In the genomic region with DNA sequence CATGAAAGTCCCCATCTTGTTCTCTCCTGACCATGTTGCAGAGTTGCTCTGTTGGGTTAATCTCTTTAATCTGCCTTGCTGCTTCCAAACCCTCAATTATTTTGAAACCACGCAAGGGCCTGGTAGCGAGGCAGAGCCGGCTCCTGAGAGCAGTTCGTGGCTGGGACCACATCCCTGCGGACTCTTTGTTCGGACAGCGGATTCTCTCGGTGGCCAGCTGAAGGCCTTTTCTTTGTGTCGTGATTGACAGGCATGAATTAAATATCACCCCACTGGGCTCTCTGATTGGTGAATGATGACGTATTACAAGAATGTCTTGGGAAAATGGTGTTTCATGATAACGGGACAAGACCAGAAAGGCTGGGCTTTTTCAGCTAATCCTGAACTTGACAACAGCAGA, we compare ENCODE assay signal across 19 cellular contexts.
DNase-seq lines count a peak whose midpoint lies in the region; ATAC-seq and TF ChIP-seq lines count a peak whose summit lies in the region.
"Had no signal": no experiment of that assay in that cellular context is flagged by ENCODE, and none has a peak within 500 bp of the region (broad histone marks: within the 10 kb centered on the region; RNA-seq: fewer than 3 reads in every experiment).

No MANE protein-coding gene starts in this region.

- no peaks in the 10 kb centered on the region for H3K79me2 ChIP-seq in neural progenitor cell (ENCODE audit: low read depth)

- H3F3A ChIP-seq in neural progenitor cell (ENCODE audit: low read depth) = no peaks in the 10 kb centered on the region

- H3K4me1 Mint-ChIP-seq in neural progenitor cell = peaks cover 13% of the 10 kb centered on the region
- no peaks in the 10 kb centered on the region for H3K4me1 Mint-ChIP-seq in activated T-helper 2 cell treated with anti-CD3 and anti-CD28 coated beads, Interferon-gamma antibody, Interleukin-2, Interleukin-4, amounts not matched to agents 10 μg/mL and 5 μg/mL and 100 μg/mL, durations not matched to agents 14 hours and 24 hours and 36 hours (ENCODE audit: low read depth)
- H3K4me1 Mint-ChIP-seq: naive thymus-derived CD8-positive, alpha-beta T cell had no signal

- 72 to 75% (median 75%) methylated on average over 11 of the region's 11 CpGs for WGBS in psoas muscle, 3 donors

- peaks cover 2% of the 10 kb centered on the region for H3K27me3 Mint-ChIP-seq in neural progenitor cell (ENCODE audit: insufficient read depth, low read depth)
- H3K27me3 Mint-ChIP-seq in activated T-helper 2 cell treated with anti-CD3 and anti-CD28 coated beads, Interferon-gamma antibody, Interleukin-2, Interleukin-4, amounts not matched to agents 10 μg/mL and 5 μg/mL and 100 μg/mL, durations not matched to agents 14 hours and 24 hours and 36 hours (ENCODE audit: low read depth) = peaks cover 12% of the 10 kb centered on the region
- H3K27me3 Mint-ChIP-seq: naive thymus-derived CD8-positive, alpha-beta T cell had no signal

- no peaks in the 10 kb centered on the region for H4K20me1 ChIP-seq in neural progenitor cell (ENCODE audit: low read depth)

- H2AFZ ChIP-seq in neural progenitor cell (replicated peaks) = no peak overlapping the region

- H3K4me3 ChIP-seq in neural progenitor cell (no peak overlapping the region), psoas muscle (no peak overlapping the region)
- H3K4me3 ChIP-seq: lower lobe of right lung, SJSA1 had no signal

- no peaks in the 10 kb centered on the region for H3K9me3 Mint-ChIP-seq in neural progenitor cell
- H3K9me3 Mint-ChIP-seq in activated T-helper 2 cell treated with anti-CD3 and anti-CD28 coated beads, Interferon-gamma antibody, Interleukin-2, Interleukin-4, amounts not matched to agents 10 μg/mL and 5 μg/mL and 100 μg/mL, durations not matched to agents 14 hours and 24 hours and 36 hours = peaks cover 4% of the 10 kb centered on the region
- H3K9me3 Mint-ChIP-seq: T-helper 2 cell treated with Interferon-gamma antibody and Interleukin-4, amounts not matched to agents 5 μg/mL and 100 μg/mL, for 36 hours had no signal

- H3K9me3 ChIP-seq in neural progenitor cell (ENCODE audit: low read depth) (no peaks in the 10 kb centered on the region), psoas muscle (no peaks in the 10 kb centered on the region)
- H3K9me3 ChIP-seq: Caco-2, lower lobe of right lung, SJSA1 had no signal

- H3K4me3 Mint-ChIP-seq in neural progenitor cell = no peak overlapping the region
- no peak overlapping the region for H3K4me3 Mint-ChIP-seq in activated T-helper 2 cell treated with anti-CD3 and anti-CD28 coated beads, Interferon-gamma antibody, Interleukin-2, Interleukin-4, amounts not matched to agents 10 μg/mL and 5 μg/mL and 100 μg/mL, durations not matched to agents 14 hours and 24 hours and 36 hours (ENCODE audit: low read depth)
- H3K4me3 Mint-ChIP-seq: naive thymus-derived CD8-positive, alpha-beta T cell; T-helper 2 cell treated with Interferon-gamma antibody and Interleukin-4, amounts not matched to agents 5 μg/mL and 100 μg/mL, for 36 hours had no signal

- no peaks in the 10 kb centered on the region for H3K36me3 Mint-ChIP-seq in neural progenitor cell
- H3K36me3 Mint-ChIP-seq in activated T-helper 2 cell treated with anti-CD3 and anti-CD28 coated beads, Interferon-gamma antibody, Interleukin-2, Interleukin-4, amounts not matched to agents 10 μg/mL and 5 μg/mL and 100 μg/mL, durations not matched to agents 14 hours and 24 hours and 36 hours (ENCODE audit: low read depth) = no peaks in the 10 kb centered on the region
- H3K36me3 Mint-ChIP-seq: naive thymus-derived CD8-positive, alpha-beta T cell had no signal

- ATAC-seq in psoas muscle = no peak
- ATAC-seq: lower lobe of right lung; naive thymus-derived CD8-positive, alpha-beta T cell had no signal

- H3K4me2 ChIP-seq in neural progenitor cell = peak overlapping the region; percentile 2

- H3K27ac Mint-ChIP-seq in neural progenitor cell = no peak overlapping the region
- no peak overlapping the region for H3K27ac Mint-ChIP-seq in activated T-helper 2 cell treated with anti-CD3 and anti-CD28 coated beads, Interferon-gamma antibody, Interleukin-2, Interleukin-4, amounts not matched to agents 10 μg/mL and 5 μg/mL and 100 μg/mL, durations not matched to agents 14 hours and 24 hours and 36 hours
- H3K27ac Mint-ChIP-seq: naive thymus-derived CD8-positive, alpha-beta T cell; T-helper 2 cell treated with Interferon-gamma antibody and Interleukin-4, amounts not matched to agents 5 μg/mL and 100 μg/mL, for 36 hours had no signal

- H3K27me3 ChIP-seq in neural progenitor cell (no peaks in the 10 kb centered on the region), psoas muscle (ENCODE audit: insufficient read depth in 3 of 3, low read length in 2 of 3) (no peaks in the 10 kb centered on the region)
- H3K27me3 ChIP-seq: SJSA1 had no signal

- no peaks in the 10 kb centered on the region for H3K36me3 ChIP-seq in neural progenitor cell
- no peaks in the 10 kb centered on the region for H3K36me3 ChIP-seq in psoas muscle (ENCODE audit: insufficient read depth in 1 of 2, low read depth in 1 of 2)
- H3K36me3 ChIP-seq: lower lobe of right lung, SJSA1 had no signal

- DNase-seq in C1 segment of cervical spinal cord (lab: John Stamatoyannopoulos, UW) = peak in 11 of 14 donors; percentile 15 to 78 (median 55)
- peak; percentile 42 for DNase-seq in NCI-H69 (lab: John Stamatoyannopoulos, UW)
- DNase-seq in globus pallidus (ENCODE audit: low spot score) = peak; percentile 94
- DNase-seq in neural progenitor cell (ENCODE audit: low spot score) = peak; percentile 76
- DNase-seq in OCI-M1 (lab: John Stamatoyannopoulos, UW) = no peak
- no peak for DNase-seq in activated T-cell treated with anti-CD3 and anti-CD28 coated beads, Interleukin-2, amount 50 U/mL, for 1 hour
- no peak for DNase-seq in activated T-helper 2 cell treated with anti-CD3 and anti-CD28 coated beads, Interferon-gamma antibody, Interleukin-2, Interleukin-4, amounts not matched to agents 10 μg/mL and 5 μg/mL and 100 μg/mL, durations not matched to agents 14 hours and 24 hours and 36 hours (ENCODE audit: low spot score)
- no peak for DNase-seq in psoas muscle
- DNase-seq: activated CD4-positive, CD25-positive, alpha-beta regulatory T cell treated with anti-CD3 and anti-CD28 coated beads, Interleukin-2, amount 50 U/mL, for 72 hours; activated gamma-delta T cell; Caco-2; EL; lower lobe of right lung; naive thymus-derived CD8-positive, alpha-beta T cell; NCI-H2029; NCI-H524; stimulated activated CD4-positive, alpha-beta T cell treated with anti-CD3 and anti-CD28 coated beads, Interleukin-4, amount 100 ng/mL, for 1 hour had no signal

- no peak overlapping the region for H3K9ac ChIP-seq in neural progenitor cell

- H3K27ac ChIP-seq in neural progenitor cell (no peak overlapping the region), psoas muscle (no peak overlapping the region)
- H3K27ac ChIP-seq: lower lobe of right lung, SJSA1 had no signal

- intact Hi-C loops in activated T-helper 2 cell treated with anti-CD3 and anti-CD28 coated beads, Interferon-gamma antibody, Interleukin-2, Interleukin-4, amounts not matched to agents 10 μg/mL and 5 μg/mL and 100 μg/mL, durations not matched to agents 14 hours and 24 hours and 36 hours (cut with micrococcal nuclease) = no loop called here
- intact Hi-C loops in psoas muscle (cut with DNase I) = no loop called here

- H3K4me1 ChIP-seq in neural progenitor cell = peaks cover 6% of the 10 kb centered on the region
- no peaks in the 10 kb centered on the region for H3K4me1 ChIP-seq in psoas muscle
- H3K4me1 ChIP-seq: Caco-2, lower lobe of right lung, SJSA1 had no signal

- TF ChIP-seq CTCF in neural progenitor cell (IDR thresholded peaks at IDR 0.05) (no peak), psoas muscle (IDR thresholded peaks at IDR 0.05) (no peak)

Comparison
In these comparisons a context has a peak if more than half of its experiments do, and no peak if none do; other contexts are left out.
1. DNase-seq: peak in C1 segment of cervical spinal cord (11 of 14), NCI-H69 (single experiment), globus pallidus (single experiment) and neural progenitor cell (single experiment); none in OCI-M1 (single experiment), activated T-cell treated with anti-CD3 and anti-CD28 coated beads, Interleukin-2, amount 50 U/mL, for 1 hour (single experiment), activated T-helper 2 cell treated with anti-CD3 and anti-CD28 coated beads, Interferon-gamma antibody, Interleukin-2, Interleukin-4, amounts not matched to agents 10 μg/mL and 5 μg/mL and 100 μg/mL, durations not matched to agents 14 hours and 24 hours and 36 hours (single experiment) and psoas muscle (0 of 2).